34 cellular contexts compared by ENCODE assay signal in genomic region chr17:58229881-58230280, GRCh38. TPM values are rescaled to one million over a fixed set of nuclear protein-coding genes. Genes with fewer than 3 reads are reported as not detected.
"Had no signal": no experiment of that assay in that cellular context is flagged by ENCODE, and none has a peak within 500 bp of the region (broad histone marks: within the 10 kb centered on the region; RNA-seq: fewer than 3 reads in every experiment).

No MANE protein-coding gene starts in this region.

- H3K9me3 ChIP-seq: esophagus squamous epithelium, heart left ventricle, mucosa of descending colon, prostate gland, right atrium auricular region, suprapubic skin, transverse colon, upper lobe of right lung, uterus had no signal

- ATAC-seq: heart left ventricle; left lobe of liver; mucosa of descending colon; sciatic nerve; stimulated activated naive CD8-positive, alpha-beta T cell treated with anti-CD3 and anti-CD28 coated beads, Interleukin-15, amount 100 ng/mL, for 72 hours; upper lobe of right lung had no signal

- H3K27me3 ChIP-seq: right atrium auricular region, uterus had no signal

- H3K27ac ChIP-seq: dorsolateral prefrontal cortex, esophagus squamous epithelium, heart left ventricle, hepatocyte, prostate gland, right atrium auricular region, suprapubic skin, transverse colon, upper lobe of right lung, uterus had no signal

- H3K4me1 ChIP-seq: esophagus squamous epithelium, prostate gland, right atrium auricular region, suprapubic skin, transverse colon, uterus had no signal

- H3K79me2 ChIP-seq: hepatocyte had no signal

- DNase-seq: dorsolateral prefrontal cortex; effector CD4-positive, alpha-beta T cell; esophagus squamous epithelium; heart left ventricle; kidney; mesenchymal stem cell; mucosa of descending colon; naive B cell; nephron progenitor cell; nucleus accumbens; stimulated activated CD4-positive, alpha-beta T cell treated with anti-CD3 and anti-CD28 coated beads, Interleukin-12 subunit alpha, Interleukin-12 subunit beta, amount 100 ng/mL, for 4 hours; stimulated activated CD4-positive, alpha-beta T cell treated with anti-CD3 and anti-CD28 coated beads, Interleukin-1b, Interleukin-23, amount 100 ng/mL, for 48 hours; stimulated activated CD4-positive, alpha-beta T cell treated with anti-CD3 and anti-CD28 coated beads, Interleukin-4, amount 100 ng/mL, for 1 hour; stimulated activated CD8-positive, alpha-beta memory T cell treated with anti-CD3 and anti-CD28 coated beads, Interleukin-4, amount 100 ng/mL, for 48 hours; stimulated activated naive CD4-positive, alpha-beta T cell; stimulated activated naive CD8-positive, alpha-beta T cell treated with anti-CD3 and anti-CD28 coated beads, Interleukin-15, amount 100 ng/mL, for 72 hours; transverse colon; upper lobe of right lung; uterus had no signal

- H2AFZ ChIP-seq: hepatocyte had no signal

- H3K36me3 ChIP-seq: esophagus squamous epithelium, heart left ventricle, prostate gland, right atrium auricular region, suprapubic skin, transverse colon, upper lobe of right lung, uterus had no signal

- H3K4me2 ChIP-seq: hepatocyte, smooth muscle cell had no signal

- FAIRE-seq: colon, frontal cortex, kidney had no signal

- H3K4me3 ChIP-seq: dorsolateral prefrontal cortex, esophagus squamous epithelium, heart left ventricle, hepatocyte, lung, mucosa of descending colon, prostate gland, right atrium auricular region, smooth muscle cell, suprapubic skin, transverse colon, upper lobe of right lung, uterus had no signal

RNA-seq across cellular contexts. Expression of gene LPO, which starts 8.5 kb away (rescaled TPM):
- total RNA-seq: epithelial cell of proximal tubule, frontal cortex, glomerular endothelial cell, heart left ventricle, kidney, left lobe of liver, liver, mucosa of descending colon, osteocyte, prostate gland, right atrium auricular region, sciatic nerve, transverse colon, upper lobe of right lung, uterus had no signal
- polyA plus RNA-seq: heart left ventricle, liver had no signal

RNA-seq across cellular contexts. Expression of gene EPX, which starts 37.4 kb away (rescaled TPM):
- total RNA-seq: dorsolateral prefrontal cortex, epithelial cell of proximal tubule, esophagus squamous epithelium, frontal cortex, glomerular endothelial cell, heart left ventricle, hepatocyte, left lobe of liver, mesothelial cell of epicardium, mucosa of descending colon, osteocyte, prostate gland, right atrium auricular region, sciatic nerve, smooth muscle cell, transverse colon, upper lobe of right lung, uterus had no signal
- polyA plus RNA-seq: heart left ventricle, hepatocyte, smooth muscle cell had no signal

RNA-seq across cellular contexts. Expression of gene MPO, which starts 50.9 kb away (rescaled TPM):
- total RNA-seq: epithelial cell of proximal tubule, esophagus squamous epithelium, mesothelial cell of epicardium, osteocyte, smooth muscle cell, suprapubic skin, transverse colon had no signal
- polyA plus RNA-seq: hepatocyte had no signal
